ENCODE assay signal across 9 cellular contexts in the genomic region with DNA sequence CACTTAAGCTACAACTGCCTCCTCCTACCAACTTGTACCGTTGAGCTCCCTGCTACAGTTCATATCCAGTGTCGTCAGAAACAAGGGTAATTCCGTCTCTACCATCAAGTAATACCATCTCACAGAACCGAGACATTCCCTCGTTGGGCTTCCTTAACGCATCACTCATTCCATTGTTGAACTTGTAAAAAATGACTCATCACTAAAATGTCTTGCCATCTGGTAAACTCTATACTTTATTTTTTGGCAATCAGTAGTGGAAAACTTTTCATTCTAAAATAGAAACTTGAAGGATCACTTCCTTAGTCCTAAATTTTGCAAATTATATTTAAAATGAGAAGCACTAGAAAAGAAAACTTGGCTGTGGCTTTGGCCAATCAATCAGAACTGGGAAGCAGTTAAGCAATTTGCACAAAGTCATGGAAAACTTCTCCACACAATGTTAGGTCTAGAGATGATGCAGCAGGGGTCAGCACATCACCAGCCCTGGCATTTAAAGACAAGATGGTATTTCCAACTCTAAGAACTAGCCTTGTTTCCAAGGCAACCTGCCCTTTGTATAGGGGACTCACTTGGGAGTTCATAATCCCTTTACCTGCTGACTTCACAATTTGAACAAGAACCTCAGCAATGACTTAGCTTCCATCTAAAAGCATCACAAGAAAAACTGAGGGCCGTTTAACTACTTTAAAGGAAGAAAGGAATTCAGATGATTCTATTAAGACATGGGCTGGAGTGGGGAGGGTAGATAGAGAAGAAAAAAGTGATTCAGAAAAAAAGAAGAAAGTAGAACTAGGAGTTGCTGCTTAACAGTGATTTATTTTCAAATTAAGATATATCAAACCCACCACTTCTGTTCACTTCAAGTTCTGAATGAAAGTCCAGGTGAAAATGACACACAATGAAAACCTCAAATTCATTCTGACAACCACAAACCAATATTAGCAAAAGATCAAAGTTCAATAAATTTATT.
DNase-seq lines count a peak whose midpoint lies in the region; ATAC-seq and TF ChIP-seq lines count a peak whose summit lies in the region.
"Had no signal": no experiment of that assay in that cellular context is flagged by ENCODE, and none has a peak within 500 bp of the region (broad histone marks: within the 10 kb centered on the region; RNA-seq: fewer than 3 reads in every experiment).

No MANE protein-coding gene starts in this region.

- H3K4me3 ChIP-seq in AG10803 (ENCODE audit: low read length) (peak overlapping the region; percentile 39), lower lobe of right lung (no peak overlapping the region)

- peak; percentile 64 to 68 for ATAC-seq in lower lobe of right lung
- no peak for ATAC-seq in GM18867 (IDR thresholded peaks at IDR 0.05; ENCODE audit: unreplicated experiment)
- no peak for ATAC-seq in GM21390 (IDR thresholded peaks at IDR 0.05; ENCODE audit: unreplicated experiment)

- no peaks in the 10 kb centered on the region for H3K9me3 ChIP-seq in lower lobe of right lung

- in situ Hi-C loops in KBM-7 (cut with MboI; ENCODE audit: low pct_unique_long_range_greater_than_20kb, low sequenced_read_pairs) = no loop called here

- peak; percentile 57 for TF ChIP-seq CTCF in AG10803 (conservative IDR thresholded peaks at IDR 0.05; ENCODE audit: low read length)
- TF ChIP-seq CTCF in lower lobe of right lung (IDR thresholded peaks at IDR 0.05) = no peak

- peaks cover 23% of the 10 kb centered on the region for H3K4me1 ChIP-seq in lower lobe of right lung

- intact Hi-C loops in lower lobe of right lung (cut with DNase I) = no loop called here

- no peaks in the 10 kb centered on the region for H3K27me3 ChIP-seq in lower lobe of right lung (ENCODE audit: low read depth)

- peak; percentile 97 for DNase-seq in AG10803 (ENCODE audit: low read depth)
- DNase-seq in KBM-7 = peak; percentile 4
- DNase-seq in dedifferentiated amniotic fluid mesenchymal stem cell (ENCODE audit: extremely low spot score) = peak; percentile 90
- DNase-seq in lower lobe of right lung = no peak
- DNase-seq in NCI-H2227 (lab: John Stamatoyannopoulos, UW; ENCODE audit: unreplicated experiment) = no peak
- no peak for DNase-seq in GDM1 (lab: John Stamatoyannopoulos, UW)
- DNase-seq: NCI-H1092 had no signal

- H3K36me3 ChIP-seq in lower lobe of right lung = no peaks in the 10 kb centered on the region

- peak overlapping the region; percentile 53 for H3K27ac ChIP-seq in lower lobe of right lung

Comparison
In these comparisons a context has a peak if more than half of its experiments do, and no peak if none do; other contexts are left out.
1. DNase-seq: peak in AG10803 (single experiment), KBM-7 (single experiment) and dedifferentiated amniotic fluid mesenchymal stem cell (single experiment); none in lower lobe of right lung (single experiment), NCI-H2227 (single experiment) and GDM1 (single experiment).
2. ATAC-seq: peak in lower lobe of right lung (2 of 2); none in GM18867 (single experiment) and GM21390 (single experiment).